11 cellular contexts compared by ENCODE assay signal in the genomic region with DNA sequence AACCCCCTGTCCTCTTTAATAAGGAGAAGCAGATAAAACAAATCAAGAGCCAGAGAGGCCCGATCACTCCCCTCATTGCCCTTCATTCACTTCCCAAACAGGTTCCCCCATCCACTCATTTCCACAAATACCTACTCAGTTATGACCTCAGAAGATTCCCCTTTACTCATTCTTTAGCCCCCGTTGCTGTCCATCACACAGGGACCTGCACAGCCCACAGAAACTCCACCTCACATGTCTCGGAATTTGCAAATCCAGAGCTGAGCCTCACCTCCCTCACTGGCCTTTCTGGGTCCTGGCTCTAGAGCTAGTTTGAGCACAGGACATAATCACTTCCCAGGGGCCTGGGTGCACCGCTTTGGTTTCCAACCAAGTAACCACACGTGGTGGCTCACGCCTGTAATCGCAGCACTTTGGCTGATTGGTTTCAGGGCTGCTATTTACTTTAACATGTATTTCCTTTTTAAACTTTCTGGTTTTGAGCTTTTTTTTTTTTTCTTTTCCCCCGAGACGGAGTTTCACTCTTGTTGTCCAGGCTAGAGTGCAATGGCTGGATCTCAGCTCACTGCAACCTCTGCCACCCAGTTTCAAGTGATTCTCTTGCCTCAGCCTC. TPM values are rescaled to one million over a fixed set of nuclear protein-coding genes. Genes with fewer than 3 reads are reported as not detected.
DNase-seq lines count a peak whose midpoint lies in the region; ATAC-seq and TF ChIP-seq lines count a peak whose summit lies in the region.
"Had no signal": no experiment of that assay in that cellular context is flagged by ENCODE, and none has a peak within 500 bp of the region (broad histone marks: within the 10 kb centered on the region; RNA-seq: fewer than 3 reads in every experiment).

No MANE protein-coding gene starts in this region.

- no peak overlapping the region for H3K18ac ChIP-seq in mesenchymal stem cell (ENCODE audit: low read depth in 1 of 2, low read length in 2 of 2)

- in situ Hi-C loops in gastrocnemius medialis (cut with MboI; ENCODE audit: low sequenced_read_pairs in 4 of 4), result no loop called here

- no peaks in the 10 kb centered on the region for H3K27me3 ChIP-seq in mesenchymal stem cell (ENCODE audit: control insufficient read depth in 1 of 2, insufficient read depth in 1 of 2, low read length in 2 of 2)
- no peaks in the 10 kb centered on the region for H3K27me3 ChIP-seq in gastrocnemius medialis
- H3K27me3 ChIP-seq: vagina had no signal

- H2BK12ac ChIP-seq in mesenchymal stem cell (ENCODE audit: low read length in 2 of 2), result no peak overlapping the region

- no peak overlapping the region for H4K91ac ChIP-seq in mesenchymal stem cell (ENCODE audit: low read length)

- ATAC-seq in GM18517 (IDR thresholded peaks at IDR 0.05; ENCODE audit: unreplicated experiment) (peak; percentile 75), GM21390 (IDR thresholded peaks at IDR 0.05; ENCODE audit: unreplicated experiment) (peak; percentile 86), HG03457 (IDR thresholded peaks at IDR 0.05; ENCODE audit: unreplicated experiment) (peak; percentile 69), GM21526 (IDR thresholded peaks at IDR 0.05; ENCODE audit: low FRiP score, unreplicated experiment) (no peak), gastrocnemius medialis (no peak)
- ATAC-seq: lower lobe of right lung had no signal

- H2BK120ac ChIP-seq in mesenchymal stem cell (ENCODE audit: low read depth, low read length), result no peak overlapping the region

- H2BK5ac ChIP-seq in mesenchymal stem cell (ENCODE audit: low read depth, low read length, poor library complexity, severe bottlenecking), result no peak overlapping the region

- H3K9me3 ChIP-seq in mesenchymal stem cell (ENCODE audit: control insufficient read depth, low read length) (no peaks in the 10 kb centered on the region), gastrocnemius medialis (no peaks in the 10 kb centered on the region)
- H3K9me3 ChIP-seq: lower lobe of right lung, vagina had no signal

- no peak overlapping the region for H2AK5ac ChIP-seq in mesenchymal stem cell (ENCODE audit: low read length, severe bottlenecking)

- peak overlapping the region; percentile 39 for H2AFZ ChIP-seq in mesenchymal stem cell (ENCODE audit: low read depth, low read length)
- H2AFZ ChIP-seq: PC-9 had no signal

- H3K4me2 ChIP-seq in mesenchymal stem cell (ENCODE audit: low read length, poor library complexity, severe bottlenecking), result no peak overlapping the region
- H3K4me2 ChIP-seq: PC-9 had no signal

- H3K4me3 ChIP-seq in mesenchymal stem cell (ENCODE audit: insufficient read depth in 1 of 2, low read depth in 1 of 2, low read length in 2 of 2) (no peak overlapping the region), gastrocnemius medialis (no peak overlapping the region)
- H3K4me3 ChIP-seq: lower lobe of right lung, PC-9, vagina had no signal

- H3K4ac ChIP-seq in mesenchymal stem cell (ENCODE audit: low read depth in 1 of 2, low read length in 2 of 2), result no peak overlapping the region

- no peak for TF ChIP-seq POLR2A in gastrocnemius medialis (IDR thresholded peaks at IDR 0.05)

- H2BK15ac ChIP-seq in mesenchymal stem cell (ENCODE audit: low read depth, poor library complexity, severe bottlenecking), result no peak overlapping the region

- no peak overlapping the region for H3K14ac ChIP-seq in mesenchymal stem cell (ENCODE audit: low read length in 2 of 2)

- H3K4me1 ChIP-seq in mesenchymal stem cell (ENCODE audit: control insufficient read depth, insufficient read depth, low read depth, low read length), result no peaks in the 10 kb centered on the region
- H3K4me1 ChIP-seq in gastrocnemius medialis, result peaks cover 27 to 31% of the 10 kb centered on the region in 2 donors

- 100% methylated on average over 9 of the region's 9 CpGs for WGBS in mesenchymal stem cell

- H3K27ac ChIP-seq in mesenchymal stem cell (ENCODE audit: low read length, poor library complexity, severe bottlenecking) (no peak overlapping the region), gastrocnemius medialis (no peak overlapping the region)
- H3K27ac ChIP-seq: lower lobe of right lung, PC-9, vagina had no signal

- TF ChIP-seq CTCF in gastrocnemius medialis (IDR thresholded peaks at IDR 0.05 in 4 of 5, conservative IDR thresholded peaks at IDR 0.05 in 1 of 5), result no peak

- DNase-seq in mesenchymal stem cell (no peak), NCI-H2171 (lab: John Stamatoyannopoulos, UW) (no peak), gastrocnemius medialis (no peak), NCI-H510A (lab: John Stamatoyannopoulos, UW) (no peak)
- DNase-seq: lower lobe of right lung, PC-9 had no signal

- H3K23ac ChIP-seq in mesenchymal stem cell (ENCODE audit: low read length in 2 of 2), result no peak overlapping the region

- no peak overlapping the region for H4K8ac ChIP-seq in mesenchymal stem cell (ENCODE audit: low read length)

- H3K36me3 ChIP-seq in mesenchymal stem cell (ENCODE audit: control insufficient read depth in 1 of 2, insufficient read depth in 2 of 2, low read depth in 1 of 2, low read length in 2 of 2) (peaks cover 16 to 33% of the 10 kb centered on the region in 2 experiments), gastrocnemius medialis (peaks cover 0 to 9% of the 10 kb centered on the region in 2 donors)

- H3K9ac ChIP-seq in mesenchymal stem cell (ENCODE audit: low read length), result no peak overlapping the region

- peaks cover 36% of the 10 kb centered on the region for H3K79me1 ChIP-seq in mesenchymal stem cell (replicated peaks; ENCODE audit: low read length, poor library complexity, severe bottlenecking)

- intact Hi-C loops in gastrocnemius medialis (cut with DNase I; ENCODE audit: low total_unique reads), result no loop called here

RNA-seq across cellular contexts. Expression of gene ATP6V0E1, which starts 17.8 kb away (rescaled TPM):
- 462 TPM for polyA plus RNA-seq in mesenchymal stem cell (2013, experiment 1 of 2)
- 468 TPM for polyA plus RNA-seq in mesenchymal stem cell (2013, experiment 2 of 2)
- 100 to 1,000 TPM; 101 to 183 (median 164) TPM for total RNA-seq in gastrocnemius medialis

RNA-seq across cellular contexts. Expression of gene RPL26L1, which starts 42.1 kb away (rescaled TPM):
- 77.2 TPM for polyA plus RNA-seq in mesenchymal stem cell (2013, experiment 1 of 2)
- 75.2 TPM for polyA plus RNA-seq in mesenchymal stem cell (2013, experiment 2 of 2)
- 10 to 100 TPM; 24.8 to 50.4 (median 41.5) TPM for total RNA-seq in gastrocnemius medialis

RNA-seq across cellular contexts. Expression of gene CREBRF, which starts 54.8 kb away (rescaled TPM):
- polyA plus RNA-seq in mesenchymal stem cell (2013, experiment 1 of 2), result 10.4 TPM
- 9.7 TPM for polyA plus RNA-seq in mesenchymal stem cell (2013, experiment 2 of 2)
- 10 to 100 TPM; 20.3 to 35.0 (median 25.5) TPM for total RNA-seq in gastrocnemius medialis

Comparison
In these comparisons a context has a peak if more than half of its experiments do, and no peak if none do; other contexts are left out.
1. ATAC-seq: peak in GM18517 (single experiment), GM21390 (single experiment) and HG03457 (single experiment); none in GM21526 (single experiment) and gastrocnemius medialis (0 of 2).